Comparison of ENCODE assay signal across 11 cellular contexts in genomic region chr5:141208478-141208877, GRCh38. TPM values are rescaled to one million over a fixed set of nuclear protein-coding genes. Genes with fewer than 3 reads are reported as not detected.
DNase-seq lines count a peak whose midpoint lies in the region; ATAC-seq and TF ChIP-seq lines count a peak whose summit lies in the region.
"Had no signal": no experiment of that assay in that cellular context is flagged by ENCODE, and none has a peak within 500 bp of the region (broad histone marks: within the 10 kb centered on the region; RNA-seq: fewer than 3 reads in every experiment).

Gene PCDHB12, plus strand, starts transcription at chr5:141208719. Its CDS starts 189 bp downstream, at chr5:141208908.

- H3K36me3 ChIP-seq in gastroesophageal sphincter = no peaks in the 10 kb centered on the region
- no peaks in the 10 kb centered on the region for H3K36me3 ChIP-seq in thoracic aorta
- H3K36me3 ChIP-seq: left lung had no signal

- peak within 1 kb of the TSS in 1 of 2 donors; percentile 21 for H3K4me3 ChIP-seq in gastroesophageal sphincter
- H3K4me3 ChIP-seq in thoracic aorta = peak within 1 kb of the TSS; percentile 42
- H3K4me3 ChIP-seq: left lung had no signal

- peaks cover 15% of the 10 kb centered on the region for H3K27me3 ChIP-seq in gastroesophageal sphincter
- no peaks in the 10 kb centered on the region for H3K27me3 ChIP-seq in thoracic aorta (replicated peaks; ENCODE audit: insufficient read depth)

- ATAC-seq in gastroesophageal sphincter (no peak), thoracic aorta (ENCODE audit: insufficient number of reproducible peaks, low FRiP score, low read depth) (no peak), GM21576 (IDR thresholded peaks at IDR 0.05; ENCODE audit: unreplicated experiment) (no peak), GM21423 (IDR thresholded peaks at IDR 0.05; ENCODE audit: unreplicated experiment) (no peak)
- ATAC-seq: left lung had no signal

- H3K27ac ChIP-seq in gastroesophageal sphincter (no peak within 1 kb of the TSS), thoracic aorta (no peak within 1 kb of the TSS)
- H3K27ac ChIP-seq: left lung had no signal

- TF ChIP-seq CTCF in gastroesophageal sphincter (IDR thresholded peaks at IDR 0.05) (peak in 3 of 4 experiments; percentile 14 to 30 (median 14)), thoracic aorta (IDR thresholded peaks at IDR 0.05) (no peak)

- H3K9me3 ChIP-seq in gastroesophageal sphincter (peaks cover 0 to 88% (median 3%) of the 10 kb centered on the region in 3 donors), thoracic aorta (peaks cover 48% of the 10 kb centered on the region)

- TF ChIP-seq POLR2A in gastroesophageal sphincter (IDR thresholded peaks at IDR 0.05) = no peak

- DNase-seq in NCI-H82 (lab: John Stamatoyannopoulos, UW) (peak; percentile 52), NCI-H82 treated with DMSO at 0.1 percent for 48 hours (lab: John Stamatoyannopoulos, UW; ENCODE audit: unreplicated experiment) (no peak), RPMI7951 (ENCODE audit: low read depth) (peak; percentile 56), thoracic aorta (ENCODE audit: low spot score) (no peak), NCI-H1694 (lab: John Stamatoyannopoulos, UW) (no peak)
- DNase-seq: effector memory CD4-positive, alpha-beta T cell; left lung; SHP77 had no signal

- WGBS in gastroesophageal sphincter (ENCODE audit: low coverage in 1 of 2), 2 donors = 23 to 24% methylated on average over 11 of the region's 11 CpGs

- no peak for TF ChIP-seq EP300 in gastroesophageal sphincter (IDR thresholded peaks at IDR 0.05)

- H3K4me1 ChIP-seq in gastroesophageal sphincter = no peaks in the 10 kb centered on the region
- H3K4me1 ChIP-seq in thoracic aorta (ENCODE audit: control insufficient read depth in 1 of 2, low read depth in 2 of 2) = no peaks in the 10 kb centered on the region
- H3K4me1 ChIP-seq: left lung had no signal

RNA-seq across cellular contexts. Expression of gene PCDHB12, which starts in this region (rescaled TPM):
- 0.36 and 0.88 TPM in 2 replicates for total RNA-seq in RPMI7951 (2014; rRNA removed; shearing (Covaris generic))
- total RNA-seq in gastroesophageal sphincter = 1 to 10 TPM in 3 of 4 donors, under 1 TPM in 1; 0.67 to 5.1 (median 3.4) TPM
- 1 to 10 TPM; 7.3 to 7.4 TPM for total RNA-seq in thoracic aorta

Comparison
In these comparisons a context has a peak if more than half of its experiments do, and no peak if none do; other contexts are left out.
1. Peak in DNase-seq in RPMI7951; RNA of the gene not detected or under 1 TPM.